In genomic region chr2:27652341-27652740, GRCh38 we compare ENCODE assay signal across 29 cellular contexts. TPM values are rescaled to one million over a fixed set of nuclear protein-coding genes. Genes with fewer than 3 reads are reported as not detected.
DNase-seq lines count a peak whose midpoint lies in the region; ATAC-seq and TF ChIP-seq lines count a peak whose summit lies in the region.
"Had no signal": no experiment of that assay in that cellular context is flagged by ENCODE, and none has a peak within 500 bp of the region (broad histone marks: within the 10 kb centered on the region; RNA-seq: fewer than 3 reads in every experiment).

No MANE protein-coding gene starts in this region.

- H3K27ac Mint-ChIP-seq in activated CD8-positive, alpha-beta T cell treated with anti-CD3 and anti-CD28 coated beads for 36 hours = peak overlapping the region; percentile 59
- H3K27ac Mint-ChIP-seq in activated CD8-positive, alpha-beta T cell treated with anti-CD3 and anti-CD28 coated beads, Interleukin-2, amount 10 ng/mL, durations not matched to agents 7 days and 5 days = no peak overlapping the region
- H3K27ac Mint-ChIP-seq in chondrocyte (ENCODE audit: unreplicated experiment) (peak overlapping the region; percentile 37), endothelial cell (ENCODE audit: unreplicated experiment) (no peak overlapping the region)
- H3K27ac Mint-ChIP-seq: nephron had no signal

- H3K27ac ChIP-seq in PC-9 = 0 out of 2 replicates have a peak overlapping the region, but pooled peaks have one; percentile 13
- H3K27ac ChIP-seq: A549, esophagus squamous epithelium, heart right ventricle, ovary, transverse colon had no signal

- BruUV-seq in PC-9 (replicated peaks; lab: Mats Ljungman, UMichigan) = no TSS peak

- intact Hi-C loops in activated CD8-positive, alpha-beta T cell treated with anti-CD3 and anti-CD28 coated beads for 36 hours (cut with micrococcal nuclease) = no loop called here
- intact Hi-C loops in PC-9 (cut with micrococcal nuclease; ENCODE audit: unreplicated experiment) = loop anchor here (10.0 kb wide), 1 partner anchor 208 kb away; the partner anchor contains the start of gene KRTCAP3

- H3K4me2 ChIP-seq in PC-9 = no peak overlapping the region
- H3K4me2 ChIP-seq: A549 had no signal

- no peaks in the 10 kb centered on the region for H3K79me2 ChIP-seq in PC-9 (ENCODE audit: low read depth)

- TF ChIP-seq CTCF in activated CD8-positive, alpha-beta T cell treated with anti-CD3 and anti-CD28 coated beads for 36 hours (IDR thresholded peaks at IDR 0.05) = no peak
- no peak for TF ChIP-seq CTCF in PC-9 (conservative IDR thresholded peaks at IDR 0.05)
- TF ChIP-seq CTCF in chondrocyte (IDR thresholded peaks at IDR 0.05) = no peak
- no peak for TF ChIP-seq CTCF in endothelial cell (IDR thresholded peaks at IDR 0.05; ENCODE audit: unreplicated experiment)

- CTCF ChIA-PET in activated CD8-positive, alpha-beta T cell treated with anti-CD3 and anti-CD28 coated beads for 36 hours (lab: Charles Lee) = interaction anchor here (0.7 kb wide), 1 partner anchor 31 kb away, joined by 3 read pairs; no protein-coding TSS in a partner anchor
- CTCF ChIA-PET in activated CD8-positive, alpha-beta T cell treated with anti-CD3 and anti-CD28 coated beads, Interleukin-2, amount 10 ng/mL, durations not matched to agents 7 days and 5 days (lab: Charles Lee) = interaction anchor here (2.3 kb wide), 1 partner anchor 31 kb away, joined by 6 read pairs; no protein-coding TSS in a partner anchor
- CTCF ChIA-PET in PC-9 (lab: Charles Lee) = no interaction called here

- H3K4me1 ChIP-seq in PC-9 (replicated peaks; ENCODE audit: insufficient read depth) = peaks cover 10% of the 10 kb centered on the region; the same call in 1 of the 2 replicates
- H3K4me1 ChIP-seq: heart right ventricle, transverse colon had no signal

- H3K9me3 Mint-ChIP-seq in activated CD8-positive, alpha-beta T cell treated with anti-CD3 and anti-CD28 coated beads for 36 hours = no peaks in the 10 kb centered on the region
- H3K9me3 Mint-ChIP-seq in activated CD8-positive, alpha-beta T cell treated with anti-CD3 and anti-CD28 coated beads, Interleukin-2, amount 10 ng/mL, durations not matched to agents 7 days and 5 days (ENCODE audit: insufficient read depth) = no peaks in the 10 kb centered on the region
- H3K9me3 Mint-ChIP-seq in chondrocyte (ENCODE audit: low read depth) (no peaks in the 10 kb centered on the region), endothelial cell (ENCODE audit: unreplicated experiment) (no peaks in the 10 kb centered on the region)
- H3K9me3 Mint-ChIP-seq: CD8-positive, alpha-beta memory T cell; nephron had no signal

- POLR2A ChIA-PET in activated CD8-positive, alpha-beta T cell treated with anti-CD3 and anti-CD28 coated beads for 36 hours (lab: Charles Lee) = interaction anchor here (2.6 kb wide), 1 partner anchor 11 kb away, joined by 13 read pairs; the partner anchor contains the start of genes SLC4A1AP and SUPT7L
- POLR2A ChIA-PET in activated CD8-positive, alpha-beta T cell treated with anti-CD3 and anti-CD28 coated beads, Interleukin-2, amount 10 ng/mL, durations not matched to agents 7 days and 5 days (lab: Charles Lee) = interaction anchor here (1.6 kb wide), 1 partner anchor 11 kb away, joined by 4 read pairs; the partner anchor contains the start of gene SUPT7L
- POLR2A ChIA-PET in PC-9 (lab: Charles Lee; ENCODE audit: unreplicated experiment) = interaction anchor here (0.6 kb wide), 1 partner anchor 1500 kb away, joined by 3 read pairs; no protein-coding TSS in a partner anchor

- H3K4me3 ChIP-seq in PC-9 = no peak overlapping the region
- H3K4me3 ChIP-seq: A549, esophagus squamous epithelium, heart right ventricle, lung, ovary, transverse colon had no signal

- no peaks in the 10 kb centered on the region for H3K9me3 ChIP-seq in PC-9 (ENCODE audit: insufficient read depth, low read depth)
- H3K9me3 ChIP-seq: A549, esophagus squamous epithelium, heart right ventricle, ovary, transverse colon had no signal

- H3K36me3 Mint-ChIP-seq in activated CD8-positive, alpha-beta T cell treated with anti-CD3 and anti-CD28 coated beads for 36 hours (ENCODE audit: low read depth) = peaks cover 59% of the 10 kb centered on the region
- H3K36me3 Mint-ChIP-seq in activated CD8-positive, alpha-beta T cell treated with anti-CD3 and anti-CD28 coated beads, Interleukin-2, amount 10 ng/mL, durations not matched to agents 7 days and 5 days (ENCODE audit: low read depth) = peaks cover 62% of the 10 kb centered on the region
- peaks cover 48% of the 10 kb centered on the region for H3K36me3 Mint-ChIP-seq in chondrocyte (ENCODE audit: low read depth)
- peaks cover 49% of the 10 kb centered on the region for H3K36me3 Mint-ChIP-seq in endothelial cell (ENCODE audit: low read depth, unreplicated experiment)

- H2AFZ ChIP-seq in PC-9 = no peak overlapping the region

- peaks cover 26% of the 10 kb centered on the region for H3F3A ChIP-seq in PC-9 (ENCODE audit: insufficient read depth, low read depth)

- ATAC-seq in activated CD8-positive, alpha-beta T cell treated with anti-CD3 and anti-CD28 coated beads for 36 hours = no peak
- ATAC-seq in activated CD8-positive, alpha-beta T cell treated with anti-CD3 and anti-CD28 coated beads, Interleukin-2, amount 10 ng/mL, durations not matched to agents 7 days and 5 days = no peak
- no peak for ATAC-seq in HG03521 (IDR thresholded peaks at IDR 0.05; ENCODE audit: unreplicated experiment)
- ATAC-seq: A549, heart right ventricle, Panc1 had no signal

- H3K4me3 Mint-ChIP-seq in activated CD8-positive, alpha-beta T cell treated with anti-CD3 and anti-CD28 coated beads for 36 hours = no peak overlapping the region
- no peak overlapping the region for H3K4me3 Mint-ChIP-seq in activated CD8-positive, alpha-beta T cell treated with anti-CD3 and anti-CD28 coated beads, Interleukin-2, amount 10 ng/mL, durations not matched to agents 7 days and 5 days
- H3K4me3 Mint-ChIP-seq in chondrocyte (ENCODE audit: unreplicated experiment) = no peak overlapping the region
- no peak overlapping the region for H3K4me3 Mint-ChIP-seq in endothelial cell (ENCODE audit: unreplicated experiment)
- H3K4me3 Mint-ChIP-seq: CD8-positive, alpha-beta memory T cell; nephron had no signal

- H3K27me3 Mint-ChIP-seq in activated CD8-positive, alpha-beta T cell treated with anti-CD3 and anti-CD28 coated beads for 36 hours = no peaks in the 10 kb centered on the region
- H3K27me3 Mint-ChIP-seq in activated CD8-positive, alpha-beta T cell treated with anti-CD3 and anti-CD28 coated beads, Interleukin-2, amount 10 ng/mL, durations not matched to agents 7 days and 5 days (ENCODE audit: low read depth) = no peaks in the 10 kb centered on the region
- H3K27me3 Mint-ChIP-seq in chondrocyte (ENCODE audit: low read depth) = no peaks in the 10 kb centered on the region
- H3K27me3 Mint-ChIP-seq in endothelial cell (ENCODE audit: unreplicated experiment) = no peaks in the 10 kb centered on the region
- H3K27me3 Mint-ChIP-seq: CD8-positive, alpha-beta memory T cell had no signal

- no peaks in the 10 kb centered on the region for H3K9me2 ChIP-seq in PC-9 (ENCODE audit: insufficient read depth)

- DNase-seq in activated CD8-positive, alpha-beta T cell treated with anti-CD3 and anti-CD28 coated beads for 36 hours = no peak
- no peak for DNase-seq in activated CD8-positive, alpha-beta T cell treated with anti-CD3 and anti-CD28 coated beads, Interleukin-2, amount 10 ng/mL, durations not matched to agents 7 days and 5 days
- DNase-seq in PC-9 = no peak
- no peak for DNase-seq in chondrocyte (ENCODE audit: low spot score)
- DNase-seq in endothelial cell (ENCODE audit: low spot score) = no peak
- DNase-seq: activated gamma-delta T cell treated with Interleukin-2 at 50 U/mL for 16 hours; aorta; caudate nucleus; CD8-positive, alpha-beta memory T cell; esophagus squamous epithelium; foreskin melanocyte; heart right ventricle; KBM-7; NCI-H1105; NCI-H2029 treated with DMSO at 0.1 percent for 48 hours; NCI-H2227 treated with DMSO at 0.1 percent for 48 hours; NCI-H526 treated with DMSO at 0.1 percent for 48 hours; ovary; SIG-M5; small intestine; stimulated activated CD4-positive, alpha-beta T cell treated with anti-CD3 and anti-CD28 coated beads, Interleukin-1b, Interleukin-23, amount 100 ng/mL, for 48 hours; stimulated activated CD8-positive, alpha-beta memory T cell treated with anti-CD3 and anti-CD28 coated beads, Interleukin-4, amount 100 ng/mL, for 48 hours; SW 1271; transverse colon had no signal

- 0 out of 2 replicates have a peak, but pooled peaks cover 7% of the 10 kb centered on the region for H4K20me1 ChIP-seq in PC-9 (ENCODE audit: insufficient read depth)

- H3K27me3 ChIP-seq in PC-9 (ENCODE audit: insufficient read depth, low read depth) = no peaks in the 10 kb centered on the region
- H3K27me3 ChIP-seq: esophagus squamous epithelium, heart right ventricle, ovary, transverse colon had no signal

- H3K4me1 Mint-ChIP-seq in activated CD8-positive, alpha-beta T cell treated with anti-CD3 and anti-CD28 coated beads for 36 hours (ENCODE audit: low read depth) = peaks cover 16% of the 10 kb centered on the region
- no peaks in the 10 kb centered on the region for H3K4me1 Mint-ChIP-seq in activated CD8-positive, alpha-beta T cell treated with anti-CD3 and anti-CD28 coated beads, Interleukin-2, amount 10 ng/mL, durations not matched to agents 7 days and 5 days (ENCODE audit: low read depth)
- H3K4me1 Mint-ChIP-seq in chondrocyte (ENCODE audit: low read depth) = peaks cover 9% of the 10 kb centered on the region
- H3K4me1 Mint-ChIP-seq in endothelial cell (ENCODE audit: unreplicated experiment) = peaks cover 5% of the 10 kb centered on the region
- H3K4me1 Mint-ChIP-seq: nephron had no signal

- peaks cover 63% of the 10 kb centered on the region for H3K36me3 ChIP-seq in PC-9 (ENCODE audit: low read depth)
- H3K36me3 ChIP-seq: ovary had no signal

RNA-seq across cellular contexts. Expression of gene SUPT7L, which starts 11.1 kb away (rescaled TPM):
- total RNA-seq in activated CD8-positive, alpha-beta T cell treated with anti-CD3 and anti-CD28 coated beads for 36 hours = 10 to 100 TPM; 21.8 to 22.6 TPM
- 10 to 100 TPM; 30.1 to 30.8 TPM for total RNA-seq in activated CD8-positive, alpha-beta T cell treated with anti-CD3 and anti-CD28 coated beads, Interleukin-2, amount 10 ng/mL, durations not matched to agents 7 days and 5 days
- total RNA-seq in PC-9 (2021) (29.3 and 33.0 TPM in 2 replicates), chondrocyte (29.1 to 37.1 TPM (median 30.7 TPM) in 3 replicates), endothelial cell (ENCODE audit: unreplicated experiment) (39.1 TPM)

RNA-seq across cellular contexts. Expression of gene SLC4A1AP, which starts 11.3 kb away (rescaled TPM):
- 10 to 100 TPM; 19.1 to 19.3 TPM for total RNA-seq in activated CD8-positive, alpha-beta T cell treated with anti-CD3 and anti-CD28 coated beads for 36 hours
- 10 to 100 TPM; 24.2 to 25.2 TPM for total RNA-seq in activated CD8-positive, alpha-beta T cell treated with anti-CD3 and anti-CD28 coated beads, Interleukin-2, amount 10 ng/mL, durations not matched to agents 7 days and 5 days
- 18.5 and 22.7 TPM in 2 replicates for total RNA-seq in PC-9 (2021)
- 16.4 to 24.3 TPM (median 18.8 TPM) in 3 replicates for total RNA-seq in chondrocyte
- 19.8 TPM for total RNA-seq in endothelial cell (ENCODE audit: unreplicated experiment)

RNA-seq across cellular contexts. Expression of gene GPN1, which starts 23.5 kb away (rescaled TPM):
- 10 to 100 TPM; 37.6 to 41.2 TPM for total RNA-seq in activated CD8-positive, alpha-beta T cell treated with anti-CD3 and anti-CD28 coated beads for 36 hours
- 10 to 100 TPM; 39.7 to 41.4 TPM for total RNA-seq in activated CD8-positive, alpha-beta T cell treated with anti-CD3 and anti-CD28 coated beads, Interleukin-2, amount 10 ng/mL, durations not matched to agents 7 days and 5 days
- total RNA-seq in PC-9 (2021) = 37.3 and 45.1 TPM in 2 replicates
- 24.1 to 31.0 TPM (median 26.5 TPM) in 3 replicates for total RNA-seq in chondrocyte
- total RNA-seq in endothelial cell (ENCODE audit: unreplicated experiment) = 39.7 TPM

RNA-seq across cellular contexts. Expression of gene CCDC121, which starts 23.5 kb away (rescaled TPM):
- under 1 TPM; 0.40 to 0.43 TPM for total RNA-seq in activated CD8-positive, alpha-beta T cell treated with anti-CD3 and anti-CD28 coated beads for 36 hours
- 1 to 10 TPM; 1.5 to 1.6 TPM for total RNA-seq in activated CD8-positive, alpha-beta T cell treated with anti-CD3 and anti-CD28 coated beads, Interleukin-2, amount 10 ng/mL, durations not matched to agents 7 days and 5 days
- 1.9 and 2.9 TPM in 2 replicates for total RNA-seq in PC-9 (2021)
- 1.6 to 2.7 TPM (median 1.7 TPM) in 3 replicates for total RNA-seq in chondrocyte
- total RNA-seq in endothelial cell (ENCODE audit: unreplicated experiment) = 4.7 TPM

Comparison
In these comparisons a context has a peak if more than half of its experiments do, and no peak if none do; other contexts are left out.
1. H3K27ac Mint-ChIP-seq: peak in activated CD8-positive, alpha-beta T cell treated with anti-CD3 and anti-CD28 coated beads for 36 hours (single experiment) and chondrocyte (single experiment); none in activated CD8-positive, alpha-beta T cell treated with anti-CD3 and anti-CD28 coated beads, Interleukin-2, amount 10 ng/mL, durations not matched to agents 7 days and 5 days (single experiment) and endothelial cell (single experiment).